Comparison of ENCODE assay signal across 8 cellular contexts in the genomic region with DNA sequence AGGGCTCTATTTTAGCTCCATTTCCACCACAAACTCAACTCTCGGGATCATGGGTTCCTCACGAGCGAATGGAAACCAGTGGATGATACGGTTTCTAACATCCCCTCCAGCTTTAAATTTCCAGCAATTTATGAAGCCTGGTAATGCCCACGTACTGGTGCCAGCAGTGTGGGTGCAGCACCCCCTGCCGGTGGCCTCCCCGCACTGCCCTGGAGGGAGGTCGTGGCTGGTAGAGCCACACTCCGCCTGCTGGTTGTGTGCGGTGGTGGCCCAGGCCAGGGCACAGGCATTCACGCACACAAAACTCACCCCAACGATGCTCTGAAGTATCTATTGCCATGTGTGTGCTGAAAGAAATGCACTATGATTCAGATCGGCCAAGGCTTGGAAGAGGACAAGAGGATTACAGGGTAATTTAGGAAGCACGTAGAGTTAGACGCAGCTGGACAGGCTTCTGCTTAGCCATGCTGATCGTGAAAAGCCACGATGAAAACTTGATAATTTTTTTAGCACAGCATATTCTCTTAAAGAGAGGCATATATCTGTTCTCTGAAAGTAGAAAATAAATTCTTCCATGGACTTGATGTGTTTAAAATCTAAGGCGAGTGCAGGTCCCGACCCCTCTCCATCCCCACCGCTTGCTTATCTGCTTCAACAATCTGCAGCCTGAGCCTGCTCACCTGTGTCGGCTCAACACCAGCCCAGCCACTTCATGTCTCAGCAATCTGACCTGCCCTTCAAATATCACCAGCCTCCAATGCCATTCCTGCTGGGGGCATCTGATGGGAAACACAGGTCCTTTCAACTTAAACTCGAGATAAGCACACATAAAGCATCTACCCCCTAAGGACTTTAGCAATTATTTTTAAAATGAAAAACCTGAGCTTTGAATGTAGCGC. TPM values are rescaled to one million over a fixed set of nuclear protein-coding genes. Genes with fewer than 3 reads are reported as not detected.
A peak's percentile ranks its signal among the peaks of the same experiment; 100 is the strongest.
DNase-seq lines count a peak whose midpoint lies in the region; ATAC-seq and TF ChIP-seq lines count a peak whose summit lies in the region.

No MANE protein-coding gene starts in this region.

- no peaks in the 10 kb centered on the region for H3K27me3 Mint-ChIP-seq in WTC11 (ENCODE audit: low read depth)
- H3K27me3 Mint-ChIP-seq in central memory CD8-positive, alpha-beta T cell = no peaks in the 10 kb centered on the region

- intact Hi-C loops in left lung (cut with DNase I) = loop anchor here in 1 of 2 donors (5.0 kb wide), 1 partner anchor 277 kb away; no protein-coding TSS in a partner anchor

- H3K9me3 ChIP-seq in left lung = no peaks in the 10 kb centered on the region

- H3K4me3 Mint-ChIP-seq in WTC11 = peak overlapping the region; percentile 36; the same call in 1 of the 2 replicates
- no peak overlapping the region for H3K4me3 Mint-ChIP-seq in central memory CD8-positive, alpha-beta T cell

- peaks cover 5% of the 10 kb centered on the region for H3K4me1 Mint-ChIP-seq in WTC11
- H3K4me1 Mint-ChIP-seq in central memory CD8-positive, alpha-beta T cell = no peaks in the 10 kb centered on the region

- H3K27ac ChIP-seq in left lung = no peak overlapping the region

- H3K27me3 ChIP-seq in left lung = no peaks in the 10 kb centered on the region

- no peaks in the 10 kb centered on the region for H3K36me3 ChIP-seq in left lung

- ATAC-seq in GM21723 (IDR thresholded peaks at IDR 0.05; ENCODE audit: unreplicated experiment) (peak; percentile 99), WTC11 (peak; percentile 98), left lung (peak; percentile 100)
- peak; percentile 75 for ATAC-seq in central memory CD8-positive, alpha-beta T cell (replicated peaks; ENCODE audit: extremely low read depth, poor library complexity, severe bottlenecking)

- peak; percentile 42 for DNase-seq in ELR (ENCODE audit: low read depth)
- DNase-seq in KG1 (lab: John Stamatoyannopoulos, UW) = peak; percentile 77
- DNase-seq in WTC11 (ENCODE audit: low spot score) = peak; percentile 94
- DNase-seq in central memory CD8-positive, alpha-beta T cell (ENCODE audit: low spot score in 2 of 2) = peak; percentile 21 to 24
- DNase-seq in left lung = peak; percentile 65 to 91
- DNase-seq in stimulated activated CD4-positive, alpha-beta T cell treated with anti-CD3 and anti-CD28 coated beads, TNF-alpha, amount 100 ng/mL, for 4 hours (ENCODE audit: low read depth in 3 of 3) = peak; percentile 3 to 45 (median 18)
- DNase-seq in NCI-H446 (lab: John Stamatoyannopoulos, UW) = no peak

- no peaks in the 10 kb centered on the region for H3K4me1 ChIP-seq in left lung

- no peak overlapping the region for H3K27ac Mint-ChIP-seq in WTC11
- H3K27ac Mint-ChIP-seq in central memory CD8-positive, alpha-beta T cell (ENCODE audit: low read depth) = no peak overlapping the region

- H3K36me3 Mint-ChIP-seq in WTC11 = no peaks in the 10 kb centered on the region
- peaks cover 4% of the 10 kb centered on the region for H3K36me3 Mint-ChIP-seq in central memory CD8-positive, alpha-beta T cell (ENCODE audit: insufficient read depth)

- TF ChIP-seq CTCF in WTC11 (IDR thresholded peaks at IDR 0.05) (peak; percentile 100), left lung (IDR thresholded peaks at IDR 0.05) (peak; percentile 93 to 96)

- no peak overlapping the region for H3K4me3 ChIP-seq in left lung

- POLR2A ChIA-PET in WTC11 (lab: Charles Lee) = no interaction called here

- no peaks in the 10 kb centered on the region for H3K9me3 Mint-ChIP-seq in WTC11
- H3K9me3 Mint-ChIP-seq in central memory CD8-positive, alpha-beta T cell = no peaks in the 10 kb centered on the region

- CTCF ChIA-PET in WTC11 (lab: Charles Lee) = interaction anchor here (0.5 to 6.5 kb wide), 68 partner anchors 8 to 464 kb away, joined by 3 to 49 read pairs (median 4); a partner anchor contains a TSS

TF ChIP-seq in WTC11, 78 proteins besides CTCF, POLR2A, EP300 and RAD21 (continues in another document):
- TF ChIP-seq, protein P1, sequence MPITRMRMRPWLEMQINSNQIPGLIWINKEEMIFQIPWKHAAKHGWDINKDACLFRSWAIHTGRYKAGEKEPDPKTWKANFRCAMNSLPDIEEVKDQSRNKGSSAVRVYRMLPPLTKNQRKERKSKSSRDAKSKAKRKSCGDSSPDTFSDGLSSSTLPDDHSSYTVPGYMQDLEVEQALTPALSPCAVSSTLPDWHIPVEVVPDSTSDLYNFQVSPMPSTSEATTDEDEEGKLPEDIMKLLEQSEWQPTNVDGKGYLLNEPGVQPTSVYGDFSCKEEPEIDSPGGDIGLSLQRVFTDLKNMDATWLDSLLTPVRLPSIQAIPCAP (CRISPR knock-in tag; IDR thresholded peaks at IDR 0.05) = no peak
- TF ChIP-seq, protein P2, sequence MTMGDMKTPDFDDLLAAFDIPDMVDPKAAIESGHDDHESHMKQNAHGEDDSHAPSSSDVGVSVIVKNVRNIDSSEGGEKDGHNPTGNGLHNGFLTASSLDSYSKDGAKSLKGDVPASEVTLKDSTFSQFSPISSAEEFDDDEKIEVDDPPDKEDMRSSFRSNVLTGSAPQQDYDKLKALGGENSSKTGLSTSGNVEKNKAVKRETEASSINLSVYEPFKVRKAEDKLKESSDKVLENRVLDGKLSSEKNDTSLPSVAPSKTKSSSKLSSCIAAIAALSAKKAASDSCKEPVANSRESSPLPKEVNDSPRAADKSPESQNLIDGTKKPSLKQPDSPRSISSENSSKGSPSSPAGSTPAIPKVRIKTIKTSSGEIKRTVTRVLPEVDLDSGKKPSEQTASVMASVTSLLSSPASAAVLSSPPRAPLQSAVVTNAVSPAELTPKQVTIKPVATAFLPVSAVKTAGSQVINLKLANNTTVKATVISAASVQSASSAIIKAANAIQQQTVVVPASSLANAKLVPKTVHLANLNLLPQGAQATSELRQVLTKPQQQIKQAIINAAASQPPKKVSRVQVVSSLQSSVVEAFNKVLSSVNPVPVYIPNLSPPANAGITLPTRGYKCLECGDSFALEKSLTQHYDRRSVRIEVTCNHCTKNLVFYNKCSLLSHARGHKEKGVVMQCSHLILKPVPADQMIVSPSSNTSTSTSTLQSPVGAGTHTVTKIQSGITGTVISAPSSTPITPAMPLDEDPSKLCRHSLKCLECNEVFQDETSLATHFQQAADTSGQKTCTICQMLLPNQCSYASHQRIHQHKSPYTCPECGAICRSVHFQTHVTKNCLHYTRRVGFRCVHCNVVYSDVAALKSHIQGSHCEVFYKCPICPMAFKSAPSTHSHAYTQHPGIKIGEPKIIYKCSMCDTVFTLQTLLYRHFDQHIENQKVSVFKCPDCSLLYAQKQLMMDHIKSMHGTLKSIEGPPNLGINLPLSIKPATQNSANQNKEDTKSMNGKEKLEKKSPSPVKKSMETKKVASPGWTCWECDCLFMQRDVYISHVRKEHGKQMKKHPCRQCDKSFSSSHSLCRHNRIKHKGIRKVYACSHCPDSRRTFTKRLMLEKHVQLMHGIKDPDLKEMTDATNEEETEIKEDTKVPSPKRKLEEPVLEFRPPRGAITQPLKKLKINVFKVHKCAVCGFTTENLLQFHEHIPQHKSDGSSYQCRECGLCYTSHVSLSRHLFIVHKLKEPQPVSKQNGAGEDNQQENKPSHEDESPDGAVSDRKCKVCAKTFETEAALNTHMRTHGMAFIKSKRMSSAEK (CRISPR knock-in tag; IDR thresholded peaks at IDR 0.05; ENCODE audit: borderline replicate concordance) = no peak
- TF ChIP-seq SP1 (CRISPR knock-in tag; conservative IDR thresholded peaks at IDR 0.05) (peak; percentile 36), ELF4 (CRISPR knock-in tag; IDR thresholded peaks at IDR 0.05; ENCODE audit: low read depth) (no peak), ZNF416 (CRISPR knock-in tag; IDR thresholded peaks at IDR 0.05) (no peak), ZNF263 (CRISPR knock-in tag; IDR thresholded peaks at IDR 0.05; ENCODE audit: low read depth) (no peak), MYBL2 (CRISPR knock-in tag; IDR thresholded peaks at IDR 0.05) (no peak), KAT7 (CRISPR knock-in tag; IDR thresholded peaks at IDR 0.05; ENCODE audit: borderline replicate concordance) (no peak), CREB1 (CRISPR knock-in tag; IDR thresholded peaks at IDR 0.05) (no peak), RORB (CRISPR knock-in tag; IDR thresholded peaks at IDR 0.05) (no peak), ZNF317 (CRISPR knock-in tag; IDR thresholded peaks at IDR 0.05; ENCODE audit: borderline replicate concordance, low read depth) (no peak), PRRX2 (CRISPR knock-in tag; IDR thresholded peaks at IDR 0.05) (no peak), GRHL2 (CRISPR knock-in tag; IDR thresholded peaks at IDR 0.05; ENCODE audit: insufficient replicate concordance, severe bottlenecking) (no peak), TEAD1 (CRISPR knock-in tag; IDR thresholded peaks at IDR 0.05) (peak; percentile 31; the same call in 1 of the 2 replicates), NFATC4 (CRISPR knock-in tag; IDR thresholded peaks at IDR 0.05) (no peak), ZNF396 (CRISPR knock-in tag; IDR thresholded peaks at IDR 0.05; ENCODE audit: borderline replicate concordance) (no peak), HMGA2 (CRISPR knock-in tag; IDR thresholded peaks at IDR 0.05) (no peak)
- TF ChIP-seq, protein P3, sequence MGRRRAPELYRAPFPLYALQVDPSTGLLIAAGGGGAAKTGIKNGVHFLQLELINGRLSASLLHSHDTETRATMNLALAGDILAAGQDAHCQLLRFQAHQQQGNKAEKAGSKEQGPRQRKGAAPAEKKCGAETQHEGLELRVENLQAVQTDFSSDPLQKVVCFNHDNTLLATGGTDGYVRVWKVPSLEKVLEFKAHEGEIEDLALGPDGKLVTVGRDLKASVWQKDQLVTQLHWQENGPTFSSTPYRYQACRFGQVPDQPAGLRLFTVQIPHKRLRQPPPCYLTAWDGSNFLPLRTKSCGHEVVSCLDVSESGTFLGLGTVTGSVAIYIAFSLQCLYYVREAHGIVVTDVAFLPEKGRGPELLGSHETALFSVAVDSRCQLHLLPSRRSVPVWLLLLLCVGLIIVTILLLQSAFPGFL (CRISPR knock-in tag; IDR thresholded peaks at IDR 0.05; ENCODE audit: borderline replicate concordance) = no peak
- TF ChIP-seq, protein P4, sequence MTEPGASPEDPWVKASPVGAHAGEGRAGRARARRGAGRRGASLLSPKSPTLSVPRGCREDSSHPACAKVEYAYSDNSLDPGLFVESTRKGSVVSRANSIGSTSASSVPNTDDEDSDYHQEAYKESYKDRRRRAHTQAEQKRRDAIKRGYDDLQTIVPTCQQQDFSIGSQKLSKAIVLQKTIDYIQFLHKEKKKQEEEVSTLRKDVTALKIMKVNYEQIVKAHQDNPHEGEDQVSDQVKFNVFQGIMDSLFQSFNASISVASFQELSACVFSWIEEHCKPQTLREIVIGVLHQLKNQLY (CRISPR knock-in tag; IDR thresholded peaks at IDR 0.05) = no peak
- TF ChIP-seq, protein P5, sequence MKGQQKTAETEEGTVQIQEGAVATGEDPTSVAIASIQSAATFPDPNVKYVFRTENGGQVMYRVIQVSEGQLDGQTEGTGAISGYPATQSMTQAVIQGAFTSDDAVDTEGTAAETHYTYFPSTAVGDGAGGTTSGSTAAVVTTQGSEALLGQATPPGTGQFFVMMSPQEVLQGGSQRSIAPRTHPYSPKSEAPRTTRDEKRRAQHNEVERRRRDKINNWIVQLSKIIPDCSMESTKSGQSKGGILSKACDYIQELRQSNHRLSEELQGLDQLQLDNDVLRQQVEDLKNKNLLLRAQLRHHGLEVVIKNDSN (CRISPR knock-in tag; IDR thresholded peaks at IDR 0.05) = no peak

RNA-seq across cellular contexts. Expression of a gene that starts 59.1 kb away (rescaled TPM):
- total RNA-seq in WTC11 (2021) = 4.6 to 6.3 TPM (median 4.9 TPM) in 3 replicates
- 10 to 100 TPM; 12.5 to 30.0 TPM for total RNA-seq in left lung

Comparison
In these comparisons a context has a peak if more than half of its experiments do, and no peak if none do; other contexts are left out.
1. DNase-seq: peak in ELR (single experiment), KG1 (single experiment), WTC11 (single experiment), central memory CD8-positive, alpha-beta T cell (2 of 2), left lung (2 of 2) and stimulated activated CD4-positive, alpha-beta T cell treated with anti-CD3 and anti-CD28 coated beads, TNF-alpha, amount 100 ng/mL, for 4 hours (3 of 3); none in NCI-H446 (0 of 2).
2. Peak in every context shown above with its lines, with median percentiles within 50 percentile points of each other: ATAC-seq.